25 cellular contexts compared by ENCODE assay signal in the genomic region with DNA sequence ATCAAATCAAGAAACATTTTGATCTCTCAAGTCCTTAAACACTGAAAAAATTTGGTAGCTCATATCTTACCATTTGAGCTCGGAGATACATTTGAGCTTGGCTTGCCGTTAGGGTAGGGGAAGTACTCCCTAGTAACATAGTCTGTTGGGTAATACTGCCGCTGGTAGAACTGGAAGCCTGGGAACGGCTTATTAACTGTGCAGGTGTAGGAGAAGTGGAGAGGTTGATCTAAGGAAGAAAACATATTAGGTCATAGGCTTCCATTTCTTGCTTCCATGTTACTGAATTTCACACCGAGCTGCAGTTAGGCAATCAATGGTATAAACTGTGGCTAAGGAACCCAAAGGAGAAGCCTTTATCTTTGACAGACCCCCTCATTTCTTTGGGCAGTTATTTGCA.
"Had no signal": no experiment of that assay in that cellular context is flagged by ENCODE, and none has a peak within 500 bp of the region (broad histone marks: within the 10 kb centered on the region; RNA-seq: fewer than 3 reads in every experiment).

No MANE protein-coding gene starts in this region.

- DNase-seq: activated CD4-positive, alpha-beta T cell treated with anti-CD3 and anti-CD28 coated beads for 4 hours; activated CD4-positive, alpha-beta T cell treated with anti-CD3 and anti-CD28 coated beads, Interleukin-2, amount 50 U/mL, for 48 hours; activated CD4-positive, CD25-positive, alpha-beta regulatory T cell; activated CD8-positive, alpha-beta memory T cell treated with anti-CD3 and anti-CD28 coated beads, Interleukin-2, amount 50 U/mL, for 48 hours; activated naive CD4-positive, alpha-beta T cell treated with Interleukin-2 at 50 U/mL for 16 hours; activated naive CD8-positive, alpha-beta T cell treated with anti-CD3 and anti-CD28 coated beads for 36 hours; activated T-cell treated with anti-CD3 and anti-CD28 coated beads, Interleukin-2, amount 50 U/mL, for 4 hours; colonic mucosa; dorsolateral prefrontal cortex; effector memory CD8-positive, alpha-beta T cell; foreskin melanocyte; immature natural killer cell; left ventricle myocardium superior; mammary epithelial cell; naive thymus-derived CD8-positive, alpha-beta T cell; stimulated activated CD4-positive, alpha-beta T cell treated with anti-CD3 and anti-CD28 coated beads, Interleukin-4, amount 100 ng/mL, for 1 hour; stimulated activated naive CD4-positive, alpha-beta T cell treated with Interleukin-2 at 50 U/mL for 16 hours; T1000 had no signal

- H3K9me3 ChIP-seq: breast epithelium, colonic mucosa, prostate gland, thoracic aorta had no signal

- H3K4me1 ChIP-seq: breast epithelium, colonic mucosa, neural progenitor cell, prostate gland had no signal

- ATAC-seq: activated T-cell treated with anti-CD3 and anti-CD28 coated beads, Interleukin-2, amount 50 U/mL, for 4 hours; effector memory CD8-positive, alpha-beta T cell; esophagus mucosa; left ventricle myocardium superior; naive thymus-derived CD8-positive, alpha-beta T cell had no signal

- H3K4me3 ChIP-seq: breast epithelium, colonic mucosa, dorsolateral prefrontal cortex, neural progenitor cell, prostate gland, thoracic aorta had no signal

- H3K36me3 ChIP-seq: breast epithelium, prostate gland had no signal

- H3K27ac ChIP-seq: breast epithelium, colonic mucosa, dorsolateral prefrontal cortex, neural progenitor cell, prostate gland, thoracic aorta had no signal

- H3K27me3 ChIP-seq: breast epithelium, colonic mucosa, dorsolateral prefrontal cortex, neural progenitor cell had no signal

- FAIRE-seq: astrocyte, endothelial cell of umbilical vein had no signal
